8 cellular contexts compared by ENCODE assay signal in genomic region chr5:73280821-73281746, GRCh38.
DNase-seq lines count a peak whose midpoint lies in the region; ATAC-seq and TF ChIP-seq lines count a peak whose summit lies in the region.

No MANE protein-coding gene starts in this region.

- H3K36me3 Mint-ChIP-seq in activated CD4-positive, alpha-beta memory T cell treated with anti-CD3 and anti-CD28 coated beads, Interleukin-2, amount 10 ng/mL, durations not matched to agents 7 days and 5 days (ENCODE audit: low read depth) = no peaks in the 10 kb centered on the region
- no peaks in the 10 kb centered on the region for H3K36me3 Mint-ChIP-seq in activated T-helper 1 cell treated with anti-CD3 and anti-CD28 coated beads, Interleukin-12 subunit alpha, Interleukin-12 subunit beta, Interleukin-2, Interleukin-4 antibody, amounts not matched to agents 30 ng/mL and 10 ng/mL and 1 ng/mL, durations not matched to agents 14 hours and 24 hours and 36 hours (ENCODE audit: low read depth)
- H3K36me3 Mint-ChIP-seq in activated CD4-positive, alpha-beta T cell treated with anti-CD3 and anti-CD28 coated beads, Interleukin-2, amount 10 ng/mL, durations not matched to agents 7 days and 5 days (ENCODE audit: low read depth) = no peaks in the 10 kb centered on the region

- no peak for ATAC-seq in GM21526 (IDR thresholded peaks at IDR 0.05; ENCODE audit: low FRiP score, unreplicated experiment)

- no peak for TF ChIP-seq CTCF in astrocyte of the cerebellum (IDR thresholded peaks at IDR 0.05; ENCODE audit: low read depth, low read length, missing control alignments)

- in situ Hi-C loops in astrocyte of the cerebellum (cut with HindIII; ENCODE audit: low sequenced_read_pairs) = no loop called here

- CTCF ChIA-PET in activated CD4-positive, alpha-beta memory T cell treated with anti-CD3 and anti-CD28 coated beads, Interleukin-2, amount 10 ng/mL, durations not matched to agents 7 days and 5 days (lab: Charles Lee) = no interaction called here
- CTCF ChIA-PET in activated CD4-positive, alpha-beta T cell treated with anti-CD3 and anti-CD28 coated beads, Interleukin-2, amount 10 ng/mL, durations not matched to agents 7 days and 5 days (lab: Charles Lee) = no interaction called here

- intact Hi-C loops in activated T-helper 1 cell treated with anti-CD3 and anti-CD28 coated beads, Interleukin-12 subunit alpha, Interleukin-12 subunit beta, Interleukin-2, Interleukin-4 antibody, amounts not matched to agents 30 ng/mL and 10 ng/mL and 1 ng/mL, durations not matched to agents 14 hours and 24 hours and 36 hours (cut with micrococcal nuclease) = no loop called here

- no peak overlapping the region for H3K27ac Mint-ChIP-seq in activated CD4-positive, alpha-beta memory T cell treated with anti-CD3 and anti-CD28 coated beads, Interleukin-2, amount 10 ng/mL, durations not matched to agents 7 days and 5 days
- no peak overlapping the region for H3K27ac Mint-ChIP-seq in activated T-helper 1 cell treated with anti-CD3 and anti-CD28 coated beads, Interleukin-12 subunit alpha, Interleukin-12 subunit beta, Interleukin-2, Interleukin-4 antibody, amounts not matched to agents 30 ng/mL and 10 ng/mL and 1 ng/mL, durations not matched to agents 14 hours and 24 hours and 36 hours
- no peak overlapping the region for H3K27ac Mint-ChIP-seq in activated CD4-positive, alpha-beta T cell treated with anti-CD3 and anti-CD28 coated beads, Interleukin-2, amount 10 ng/mL, durations not matched to agents 7 days and 5 days

- DNase-seq in DMS153 (lab: John Stamatoyannopoulos, UW) = peak; percentile 65
- peak; percentile 2 to 5 for DNase-seq in NCI-H1930 (lab: John Stamatoyannopoulos, UW)
- peak; percentile 77 for DNase-seq in astrocyte of the cerebellum (ENCODE audit: low read depth)
- DNase-seq in mucosa of gallbladder (ENCODE audit: low spot score) = peak; percentile 73
- DNase-seq in activated CD4-positive, alpha-beta memory T cell treated with anti-CD3 and anti-CD28 coated beads, Interleukin-2, amount 10 ng/mL, durations not matched to agents 7 days and 5 days = no peak
- DNase-seq in activated T-helper 1 cell treated with anti-CD3 and anti-CD28 coated beads, Interleukin-12 subunit alpha, Interleukin-12 subunit beta, Interleukin-2, Interleukin-4 antibody, amounts not matched to agents 30 ng/mL and 10 ng/mL and 1 ng/mL, durations not matched to agents 14 hours and 24 hours and 36 hours (ENCODE audit: low spot score) = no peak
- no peak for DNase-seq in activated CD4-positive, alpha-beta T cell treated with anti-CD3 and anti-CD28 coated beads, Interleukin-2, amount 10 ng/mL, durations not matched to agents 7 days and 5 days

- H3K4me1 Mint-ChIP-seq in activated CD4-positive, alpha-beta memory T cell treated with anti-CD3 and anti-CD28 coated beads, Interleukin-2, amount 10 ng/mL, durations not matched to agents 7 days and 5 days = no peaks in the 10 kb centered on the region
- no peaks in the 10 kb centered on the region for H3K4me1 Mint-ChIP-seq in activated T-helper 1 cell treated with anti-CD3 and anti-CD28 coated beads, Interleukin-12 subunit alpha, Interleukin-12 subunit beta, Interleukin-2, Interleukin-4 antibody, amounts not matched to agents 30 ng/mL and 10 ng/mL and 1 ng/mL, durations not matched to agents 14 hours and 24 hours and 36 hours (ENCODE audit: low read depth)
- H3K4me1 Mint-ChIP-seq in activated CD4-positive, alpha-beta T cell treated with anti-CD3 and anti-CD28 coated beads, Interleukin-2, amount 10 ng/mL, durations not matched to agents 7 days and 5 days = no peaks in the 10 kb centered on the region

- peaks cover 21% of the 10 kb centered on the region for H3K27me3 Mint-ChIP-seq in activated CD4-positive, alpha-beta memory T cell treated with anti-CD3 and anti-CD28 coated beads, Interleukin-2, amount 10 ng/mL, durations not matched to agents 7 days and 5 days
- H3K27me3 Mint-ChIP-seq in activated T-helper 1 cell treated with anti-CD3 and anti-CD28 coated beads, Interleukin-12 subunit alpha, Interleukin-12 subunit beta, Interleukin-2, Interleukin-4 antibody, amounts not matched to agents 30 ng/mL and 10 ng/mL and 1 ng/mL, durations not matched to agents 14 hours and 24 hours and 36 hours (ENCODE audit: insufficient read depth) = peaks cover 33% of the 10 kb centered on the region
- H3K27me3 Mint-ChIP-seq in activated CD4-positive, alpha-beta T cell treated with anti-CD3 and anti-CD28 coated beads, Interleukin-2, amount 10 ng/mL, durations not matched to agents 7 days and 5 days = peaks cover 34% of the 10 kb centered on the region

- H3K9me3 Mint-ChIP-seq in activated CD4-positive, alpha-beta memory T cell treated with anti-CD3 and anti-CD28 coated beads, Interleukin-2, amount 10 ng/mL, durations not matched to agents 7 days and 5 days = peaks cover under 1% of the 10 kb centered on the region
- H3K9me3 Mint-ChIP-seq in activated T-helper 1 cell treated with anti-CD3 and anti-CD28 coated beads, Interleukin-12 subunit alpha, Interleukin-12 subunit beta, Interleukin-2, Interleukin-4 antibody, amounts not matched to agents 30 ng/mL and 10 ng/mL and 1 ng/mL, durations not matched to agents 14 hours and 24 hours and 36 hours = no peaks in the 10 kb centered on the region
- no peaks in the 10 kb centered on the region for H3K9me3 Mint-ChIP-seq in activated CD4-positive, alpha-beta T cell treated with anti-CD3 and anti-CD28 coated beads, Interleukin-2, amount 10 ng/mL, durations not matched to agents 7 days and 5 days

- POLR2A ChIA-PET in activated CD4-positive, alpha-beta memory T cell treated with anti-CD3 and anti-CD28 coated beads, Interleukin-2, amount 10 ng/mL, durations not matched to agents 7 days and 5 days (lab: Charles Lee) = no interaction called here
- POLR2A ChIA-PET in activated CD4-positive, alpha-beta T cell treated with anti-CD3 and anti-CD28 coated beads, Interleukin-2, amount 10 ng/mL, durations not matched to agents 7 days and 5 days (lab: Charles Lee) = no interaction called here

- H3K4me3 Mint-ChIP-seq in activated CD4-positive, alpha-beta memory T cell treated with anti-CD3 and anti-CD28 coated beads, Interleukin-2, amount 10 ng/mL, durations not matched to agents 7 days and 5 days = no peak overlapping the region
- no peak overlapping the region for H3K4me3 Mint-ChIP-seq in activated T-helper 1 cell treated with anti-CD3 and anti-CD28 coated beads, Interleukin-12 subunit alpha, Interleukin-12 subunit beta, Interleukin-2, Interleukin-4 antibody, amounts not matched to agents 30 ng/mL and 10 ng/mL and 1 ng/mL, durations not matched to agents 14 hours and 24 hours and 36 hours
- H3K4me3 Mint-ChIP-seq in activated CD4-positive, alpha-beta T cell treated with anti-CD3 and anti-CD28 coated beads, Interleukin-2, amount 10 ng/mL, durations not matched to agents 7 days and 5 days = no peak overlapping the region

- no peak overlapping the region for H3K4me3 ChIP-seq in astrocyte of the cerebellum (ENCODE audit: low read depth, low read length)

Comparison
In these comparisons a context has a peak if more than half of its experiments do, and no peak if none do; other contexts are left out.
1. DNase-seq: peak in DMS153 (single experiment), NCI-H1930 (2 of 2), astrocyte of the cerebellum (single experiment) and mucosa of gallbladder (single experiment); none in activated CD4-positive, alpha-beta memory T cell treated with anti-CD3 and anti-CD28 coated beads, Interleukin-2, amount 10 ng/mL, durations not matched to agents 7 days and 5 days (single experiment), activated T-helper 1 cell treated with anti-CD3 and anti-CD28 coated beads, Interleukin-12 subunit alpha, Interleukin-12 subunit beta, Interleukin-2, Interleukin-4 antibody, amounts not matched to agents 30 ng/mL and 10 ng/mL and 1 ng/mL, durations not matched to agents 14 hours and 24 hours and 36 hours (single experiment) and activated CD4-positive, alpha-beta T cell treated with anti-CD3 and anti-CD28 coated beads, Interleukin-2, amount 10 ng/mL, durations not matched to agents 7 days and 5 days (single experiment).